Comparison of ENCODE assay signal across 21 cellular contexts in the genomic region with DNA sequence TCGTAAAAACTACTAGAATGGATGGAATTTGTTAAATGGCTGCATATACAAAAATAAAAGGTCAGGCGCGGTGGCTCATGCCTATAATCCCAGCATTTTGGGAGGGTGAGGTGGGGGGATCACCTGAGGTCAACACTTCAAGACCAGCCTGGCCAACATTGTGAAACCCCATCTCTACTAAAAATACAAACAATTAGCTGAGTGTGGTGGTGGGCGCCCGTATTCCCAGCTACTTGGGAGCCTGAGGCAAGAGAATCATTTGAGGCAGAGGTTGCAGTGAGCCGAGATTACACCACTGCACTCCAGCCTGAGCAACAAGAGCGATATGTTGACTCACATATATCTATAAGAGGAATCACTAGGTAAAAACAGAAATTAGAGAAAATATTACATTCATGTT. TPM values are rescaled to one million over a fixed set of nuclear protein-coding genes. Genes with fewer than 3 reads are reported as not detected.
A peak's percentile ranks its signal among the peaks of the same experiment; 100 is the strongest.
DNase-seq lines count a peak whose midpoint lies in the region; ATAC-seq and TF ChIP-seq lines count a peak whose summit lies in the region.
"Had no signal": no experiment of that assay in that cellular context is flagged by ENCODE, and none has a peak within 500 bp of the region (broad histone marks: within the 10 kb centered on the region; RNA-seq: fewer than 3 reads in every experiment).

No MANE protein-coding gene starts in this region.

- H3K4me1 ChIP-seq in trophoblast cell (ENCODE audit: control insufficient read depth in 1 of 2, insufficient read depth in 2 of 2, low read length in 2 of 2) (no peaks in the 10 kb centered on the region), stomach (no peaks in the 10 kb centered on the region)
- H3K4me1 ChIP-seq: BE2C, BLaER1 had no signal

- no peak overlapping the region for H4K91ac ChIP-seq in trophoblast cell (ENCODE audit: low read depth, low read length)

- no peak overlapping the region for H3K27ac ChIP-seq in trophoblast cell (ENCODE audit: low read depth, low read length)
- H3K27ac ChIP-seq in stomach: no peak overlapping the region
- H3K27ac ChIP-seq: BLaER1 had no signal

- no peak overlapping the region for H2BK5ac ChIP-seq in trophoblast cell (ENCODE audit: low read depth, low read length, poor library complexity)

- no CpG with 5 or more reads among the region's 7 CpGs for WGBS in trophoblast cell (ENCODE audit: extremely low coverage, insufficient coverage, insufficient read length)
- 93 to 95% (median 95%) methylated on average over 7 of the region's 7 CpGs for WGBS in stomach, 5 donors

- H2AK5ac ChIP-seq in trophoblast cell (ENCODE audit: low read length): no peak overlapping the region

- DNase-seq in M059J (ENCODE audit: low read depth) (peak; percentile 44), trophoblast cell (peak; percentile 89 to 90), H4 (ENCODE audit: low spot score) (no peak), stomach (no peak)
- DNase-seq: 8988T; ACHN; BE2C; C1 segment of cervical spinal cord; CD4-positive, alpha-beta memory T cell; CD4-positive, CD25-positive, alpha-beta regulatory T cell; CD8-positive, alpha-beta memory T cell; COR-L47; DMS 273 treated with DMSO at 0.1 percent for 48 hours; DMS153; DMS53; DMS79; DND-41; GF-D8 had no signal

- H3K23ac ChIP-seq in trophoblast cell (ENCODE audit: low read length): no peak overlapping the region

- H3K18ac ChIP-seq in trophoblast cell (ENCODE audit: low read length): no peak overlapping the region

- H3K9ac ChIP-seq in trophoblast cell (ENCODE audit: low read length): no peak overlapping the region
- H3K9ac ChIP-seq: BLaER1 had no signal

- H4K8ac ChIP-seq in trophoblast cell (ENCODE audit: low read depth, low read length): no peak overlapping the region

- H3K79me1 ChIP-seq in trophoblast cell (ENCODE audit: low read length): no peaks in the 10 kb centered on the region

- no peak overlapping the region for H3K4ac ChIP-seq in trophoblast cell (ENCODE audit: low read depth, low read length)

- H2BK120ac ChIP-seq in trophoblast cell (ENCODE audit: insufficient read depth, low read length, poor library complexity): no peak overlapping the region

- H3K9me3 ChIP-seq in trophoblast cell (ENCODE audit: insufficient read depth, low read depth, low read length) (peaks cover 3% of the 10 kb centered on the region), stomach (peaks cover 0 to 15% (median 4%) of the 10 kb centered on the region in 4 donors)
- H3K9me3 ChIP-seq: BE2C had no signal

- H3K4me3 ChIP-seq in trophoblast cell (ENCODE audit: low read depth, low read length) (no peak overlapping the region), stomach (no peak overlapping the region)
- H3K4me3 ChIP-seq: BLaER1 had no signal

- TF ChIP-seq POLR2A in stomach (IDR thresholded peaks at IDR 0.05): no peak

- no peaks in the 10 kb centered on the region for H3K36me3 ChIP-seq in trophoblast cell (ENCODE audit: control insufficient read depth in 1 of 2, insufficient read depth in 2 of 2, low read length in 2 of 2)
- H3K36me3 ChIP-seq in stomach: no peaks in the 10 kb centered on the region
- H3K36me3 ChIP-seq: BE2C, BLaER1 had no signal

- H3K27me3 ChIP-seq in trophoblast cell (ENCODE audit: insufficient read depth, low read length) (no peaks in the 10 kb centered on the region), stomach (no peaks in the 10 kb centered on the region)
- H3K27me3 ChIP-seq: BE2C, BLaER1 had no signal

- H3K14ac ChIP-seq in trophoblast cell (ENCODE audit: low read length): no peak overlapping the region

- TF ChIP-seq CTCF in stomach (IDR thresholded peaks at IDR 0.05): no peak

- no peak overlapping the region for H2AFZ ChIP-seq in trophoblast cell (ENCODE audit: insufficient read depth, low read length, poor library complexity)

- no peak overlapping the region for H4K12ac ChIP-seq in trophoblast cell (ENCODE audit: low read depth, low read length)

- no peaks in the 10 kb centered on the region for H3K79me2 ChIP-seq in trophoblast cell (ENCODE audit: control insufficient read depth, insufficient read depth, low read length, poor library complexity)

- TF ChIP-seq EP300 in stomach (IDR thresholded peaks at IDR 0.05): no peak

- no peak overlapping the region for H2BK12ac ChIP-seq in trophoblast cell (ENCODE audit: low read length)

- H3K4me2 ChIP-seq in trophoblast cell (ENCODE audit: low read length): no peak overlapping the region
- H3K4me2 ChIP-seq: BLaER1 had no signal

- ATAC-seq in HG02973 (IDR thresholded peaks at IDR 0.05; ENCODE audit: unreplicated experiment): no peak

- intact Hi-C loops in stomach (cut with DNase I; ENCODE audit: low total_unique reads): no loop called here

RNA-seq across cellular contexts. Expression of a gene that starts 9.3 kb away (rescaled TPM):
- 0.34 and 2.4 TPM in 2 replicates for total RNA-seq in M059J (2014; rRNA removed; shearing (Covaris generic))
- polyA plus RNA-seq in trophoblast cell (2013): not detected in 2 replicates
- total RNA-seq in H4 (2014; rRNA removed; shearing (Covaris generic)): not detected in 2 replicates
- under 1 TPM in 2 of 5 donors, not detected in 3; 0.18 to 0.89 TPM for total RNA-seq in stomach
- 1 to 10 TPM in 1 of 3 donors, under 1 TPM in 2; 0.44 to 1.0 (median 0.76) TPM for polyA plus RNA-seq in stomach
- polyA plus RNA-seq: CD14-positive monocyte had no signal

RNA-seq across cellular contexts. Expression of a gene that starts 36.0 kb away (rescaled TPM):
- 1.6 and 1.7 TPM in 2 replicates for total RNA-seq in M059J (2014; rRNA removed; shearing (Covaris generic))
- 3.5 and 3.6 TPM in 2 replicates for polyA plus RNA-seq in trophoblast cell (2013)
- total RNA-seq in H4 (2014; rRNA removed; shearing (Covaris generic)): 1.5 and 2.2 TPM in 2 replicates
- total RNA-seq in stomach: 1 to 10 TPM in 1 of 5 donors, not detected in 4; 2.0 TPM
- polyA plus RNA-seq in stomach: 1 to 10 TPM; 1.7 to 3.2 (median 2.0) TPM

RNA-seq across cellular contexts. Expression of a gene that starts 55.6 kb away (rescaled TPM):
- 12.3 and 13.4 TPM in 2 replicates for total RNA-seq in M059J (2014; rRNA removed; shearing (Covaris generic))
- 7.7 and 8.0 TPM in 2 replicates for polyA plus RNA-seq in trophoblast cell (2013)
- total RNA-seq in H4 (2014; rRNA removed; shearing (Covaris generic)): 9.2 and 10.2 TPM in 2 replicates
- 10 to 100 TPM in 2 of 5 donors, 1 to 10 TPM in 2, not detected in 1; 4.3 to 68.3 (median 8.0) TPM for total RNA-seq in stomach
- polyA plus RNA-seq in stomach: 1 to 10 TPM; 2.9 to 6.1 (median 3.8) TPM

RNA-seq across cellular contexts. Expression of a gene that starts 55.8 kb away (rescaled TPM):
- total RNA-seq in M059J (2014; rRNA removed; shearing (Covaris generic)): 36.8 and 44.8 TPM in 2 replicates
- 33.3 and 33.5 TPM in 2 replicates for polyA plus RNA-seq in trophoblast cell (2013)
- total RNA-seq in H4 (2014; rRNA removed; shearing (Covaris generic)): 34.4 and 45.4 TPM in 2 replicates
- 100 to 1,000 TPM in 3 of 5 donors, 10 to 100 TPM in 2; 25.2 to 181 (median 110) TPM for total RNA-seq in stomach
- 10 to 100 TPM; 12.5 to 14.3 (median 13.7) TPM for polyA plus RNA-seq in stomach

Comparison
In these comparisons a context has a peak if more than half of its experiments do, and no peak if none do; other contexts are left out.
1. DNase-seq: peak in M059J (single experiment) and trophoblast cell (2 of 2); none in H4 (single experiment) and stomach (single experiment).